ENCODE assay signal across 28 cellular contexts in genomic region chr13:111627596-111627995, GRCh38.
"Had no signal": no experiment of that assay in that cellular context is flagged by ENCODE, and none has a peak within 500 bp of the region (broad histone marks: within the 10 kb centered on the region; RNA-seq: fewer than 3 reads in every experiment).

No MANE protein-coding gene starts in this region.

- H3K4me1 ChIP-seq: esophagus muscularis mucosa, foreskin keratinocyte, gastrocnemius medialis had no signal

- H3K36me3 Mint-ChIP-seq: activated CD4-positive, alpha-beta memory T cell treated with anti-CD3 and anti-CD28 coated beads for 36 hours; activated CD8-positive, alpha-beta memory T cell treated with anti-CD3 and anti-CD28 coated beads, Interleukin-2, amount 10 ng/mL, durations not matched to agents 7 days and 5 days; activated naive CD4-positive, alpha-beta T cell treated with anti-CD3 and anti-CD28 coated beads, Interleukin-2, amount 10 ng/mL, durations not matched to agents 7 days and 5 days; activated naive CD4-positive, alpha-beta T cell treated with anti-CD3 and anti-CD28 coated beads, Interleukin-2, amount 50 U/mL, for 72 hours; activated naive CD8-positive, alpha-beta T cell treated with anti-CD3 and anti-CD28 coated beads, Interleukin-2, amount 10 ng/mL, durations not matched to agents 7 days and 5 days had no signal

- H3K36me3 ChIP-seq: brain microvascular endothelial cell, esophagus muscularis mucosa, gastrocnemius medialis had no signal

- H3K27me3 ChIP-seq: brain microvascular endothelial cell, foreskin keratinocyte, gastrocnemius medialis had no signal

- H3K4me3 ChIP-seq: coronary artery, dorsolateral prefrontal cortex, esophagus muscularis mucosa, gastrocnemius medialis had no signal

- H3K4me3 Mint-ChIP-seq: activated CD4-positive, alpha-beta memory T cell treated with anti-CD3 and anti-CD28 coated beads for 36 hours; activated CD4-positive, alpha-beta T cell treated with anti-CD3 and anti-CD28 coated beads for 36 hours; activated CD4-positive, alpha-beta T cell treated with anti-CD3 and anti-CD28 coated beads, Interleukin-2, amount 10 ng/mL, durations not matched to agents 24 days and 14 days; activated CD8-positive, alpha-beta memory T cell treated with anti-CD3 and anti-CD28 coated beads, Interleukin-2, amount 10 ng/mL, durations not matched to agents 7 days and 5 days; activated CD8-positive, alpha-beta T cell treated with anti-CD3 and anti-CD28 coated beads, Interleukin-2, amount 10 ng/mL, durations not matched to agents 7 days and 5 days; activated naive CD4-positive, alpha-beta T cell treated with anti-CD3 and anti-CD28 coated beads, Interleukin-2, amount 10 ng/mL, durations not matched to agents 7 days and 5 days; activated naive CD8-positive, alpha-beta T cell treated with anti-CD3 and anti-CD28 coated beads, Interleukin-2, amount 10 ng/mL, durations not matched to agents 7 days and 5 days; activated T-cell treated with anti-CD3 and anti-CD28 coated beads, Interleukin-2, amount 50 U/mL, for 72 hours; central memory CD8-positive, alpha-beta T cell; dendritic cell treated with granulocyte-macrophage colony-stimulating factor and Interleukin-4, amounts not matched to agents 40 ng/mL and 50 ng/mL, for 4 days; effector memory CD8-positive, alpha-beta T cell had no signal

- H3K9me3 Mint-ChIP-seq: activated CD4-positive, alpha-beta memory T cell treated with anti-CD3 and anti-CD28 coated beads for 36 hours; activated CD4-positive, alpha-beta T cell treated with anti-CD3 and anti-CD28 coated beads, Interleukin-2, amount 10 ng/mL, durations not matched to agents 24 days and 14 days; activated naive CD4-positive, alpha-beta T cell treated with anti-CD3 and anti-CD28 coated beads, Interleukin-2, amount 10 ng/mL, durations not matched to agents 7 days and 5 days; activated naive CD4-positive, alpha-beta T cell treated with anti-CD3 and anti-CD28 coated beads, Interleukin-2, amount 50 U/mL, for 72 hours; activated naive CD8-positive, alpha-beta T cell treated with anti-CD3 and anti-CD28 coated beads, Interleukin-2, amount 10 ng/mL, durations not matched to agents 7 days and 5 days; activated T-cell treated with anti-CD3 and anti-CD28 coated beads, Interleukin-2, amount 50 U/mL, for 72 hours; central memory CD8-positive, alpha-beta T cell; dendritic cell treated with granulocyte-macrophage colony-stimulating factor and Interleukin-4, amounts not matched to agents 40 ng/mL and 50 ng/mL, for 4 days; effector memory CD8-positive, alpha-beta T cell had no signal

- H3K9me3 ChIP-seq: esophagus muscularis mucosa, gastrocnemius medialis had no signal

- H3K4me1 Mint-ChIP-seq: activated CD4-positive, alpha-beta T cell treated with anti-CD3 and anti-CD28 coated beads for 36 hours; activated CD4-positive, alpha-beta T cell treated with anti-CD3 and anti-CD28 coated beads, Interleukin-2, amount 10 ng/mL, durations not matched to agents 24 days and 14 days; activated CD8-positive, alpha-beta memory T cell treated with anti-CD3 and anti-CD28 coated beads, Interleukin-2, amount 10 ng/mL, durations not matched to agents 7 days and 5 days; activated naive CD4-positive, alpha-beta T cell treated with anti-CD3 and anti-CD28 coated beads, Interleukin-2, amount 10 ng/mL, durations not matched to agents 7 days and 5 days; activated naive CD8-positive, alpha-beta T cell treated with anti-CD3 and anti-CD28 coated beads, Interleukin-2, amount 10 ng/mL, durations not matched to agents 7 days and 5 days; central memory CD8-positive, alpha-beta T cell had no signal

- H3K27ac Mint-ChIP-seq: activated CD4-positive, alpha-beta memory T cell treated with anti-CD3 and anti-CD28 coated beads for 36 hours; activated CD4-positive, alpha-beta T cell treated with anti-CD3 and anti-CD28 coated beads for 36 hours; activated CD4-positive, alpha-beta T cell treated with anti-CD3 and anti-CD28 coated beads, Interleukin-2, amount 10 ng/mL, durations not matched to agents 24 days and 14 days; activated CD8-positive, alpha-beta memory T cell treated with anti-CD3 and anti-CD28 coated beads, Interleukin-2, amount 10 ng/mL, durations not matched to agents 7 days and 5 days; activated CD8-positive, alpha-beta T cell treated with anti-CD3 and anti-CD28 coated beads, Interleukin-2, amount 10 ng/mL, durations not matched to agents 7 days and 5 days; activated naive CD4-positive, alpha-beta T cell treated with anti-CD3 and anti-CD28 coated beads, Interleukin-2, amount 10 ng/mL, durations not matched to agents 7 days and 5 days; activated naive CD4-positive, alpha-beta T cell treated with anti-CD3 and anti-CD28 coated beads, Interleukin-2, amount 50 U/mL, for 72 hours; activated naive CD8-positive, alpha-beta T cell treated with anti-CD3 and anti-CD28 coated beads, Interleukin-2, amount 10 ng/mL, durations not matched to agents 7 days and 5 days; activated T-cell treated with anti-CD3 and anti-CD28 coated beads, Interleukin-2, amount 50 U/mL, for 72 hours; dendritic cell treated with granulocyte-macrophage colony-stimulating factor and Interleukin-4, amounts not matched to agents 40 ng/mL and 50 ng/mL, for 4 days; effector memory CD8-positive, alpha-beta T cell had no signal

- ATAC-seq: activated CD4-positive, alpha-beta T cell treated with anti-CD3 and anti-CD28 coated beads for 36 hours; activated CD8-positive, alpha-beta memory T cell treated with anti-CD3 and anti-CD28 coated beads, Interleukin-2, amount 10 ng/mL, durations not matched to agents 7 days and 5 days; activated CD8-positive, alpha-beta T cell treated with anti-CD3 and anti-CD28 coated beads, Interleukin-2, amount 10 ng/mL, durations not matched to agents 7 days and 5 days; activated naive CD4-positive, alpha-beta T cell treated with anti-CD3 and anti-CD28 coated beads, Interleukin-2, amount 50 U/mL, for 72 hours; activated T-cell treated with anti-CD3 and anti-CD28 coated beads, Interleukin-2, amount 50 U/mL, for 72 hours; effector memory CD8-positive, alpha-beta T cell; foreskin keratinocyte; gastrocnemius medialis had no signal

- H3K27ac ChIP-seq: brain microvascular endothelial cell, coronary artery, esophagus muscularis mucosa, foreskin keratinocyte, gastrocnemius medialis had no signal

- DNase-seq: activated CD4-positive, alpha-beta memory T cell treated with anti-CD3 and anti-CD28 coated beads for 36 hours; activated CD4-positive, alpha-beta T cell treated with anti-CD3 and anti-CD28 coated beads for 36 hours; activated CD4-positive, alpha-beta T cell treated with anti-CD3 and anti-CD28 coated beads, Interleukin-2, amount 10 ng/mL, durations not matched to agents 24 days and 14 days; activated CD4-positive, CD25-positive, alpha-beta regulatory T cell; activated CD4-positive, CD25-positive, alpha-beta regulatory T cell treated with anti-CD3 and anti-CD28 coated beads, Interleukin-2, amount 50 U/mL, for 72 hours; activated CD8-positive, alpha-beta memory T cell treated with anti-CD3 and anti-CD28 coated beads, Interleukin-2, amount 10 ng/mL, durations not matched to agents 7 days and 5 days; activated CD8-positive, alpha-beta memory T cell treated with anti-CD3 and anti-CD28 coated beads, Interleukin-2, amount 50 U/mL, for 4 hours; activated CD8-positive, alpha-beta T cell treated with anti-CD3 and anti-CD28 coated beads, Interleukin-2, amount 10 ng/mL, durations not matched to agents 7 days and 5 days; activated gamma-delta T cell; activated naive CD4-positive, alpha-beta T cell; activated naive CD4-positive, alpha-beta T cell treated with anti-CD3 and anti-CD28 coated beads, Interleukin-2, amount 10 ng/mL, durations not matched to agents 7 days and 5 days; activated naive CD8-positive, alpha-beta T cell treated with anti-CD3 and anti-CD28 coated beads, Interleukin-2, amount 10 ng/mL, durations not matched to agents 7 days and 5 days; activated T-cell treated with anti-CD3 and anti-CD28 coated beads, Interleukin-2, amount 50 U/mL, for 1 hour; activated T-cell treated with anti-CD3 and anti-CD28 coated beads, Interleukin-2, amount 50 U/mL, for 72 hours; brain microvascular endothelial cell; dorsolateral prefrontal cortex; effector CD4-positive, alpha-beta T cell; effector memory CD8-positive, alpha-beta T cell; erythroblast; foreskin keratinocyte; gastrocnemius medialis; glutamatergic neuron; T-helper 2 cell had no signal

- H3K27me3 Mint-ChIP-seq: activated CD4-positive, alpha-beta memory T cell treated with anti-CD3 and anti-CD28 coated beads for 36 hours; activated CD4-positive, alpha-beta T cell treated with anti-CD3 and anti-CD28 coated beads for 36 hours; activated CD4-positive, alpha-beta T cell treated with anti-CD3 and anti-CD28 coated beads, Interleukin-2, amount 10 ng/mL, durations not matched to agents 24 days and 14 days; activated CD8-positive, alpha-beta memory T cell treated with anti-CD3 and anti-CD28 coated beads, Interleukin-2, amount 10 ng/mL, durations not matched to agents 7 days and 5 days; activated naive CD4-positive, alpha-beta T cell treated with anti-CD3 and anti-CD28 coated beads, Interleukin-2, amount 10 ng/mL, durations not matched to agents 7 days and 5 days; activated naive CD8-positive, alpha-beta T cell treated with anti-CD3 and anti-CD28 coated beads, Interleukin-2, amount 10 ng/mL, durations not matched to agents 7 days and 5 days; central memory CD8-positive, alpha-beta T cell; dendritic cell treated with granulocyte-macrophage colony-stimulating factor and Interleukin-4, amounts not matched to agents 40 ng/mL and 50 ng/mL, for 4 days; effector memory CD8-positive, alpha-beta T cell had no signal
